ENCODE assay signal across 37 cellular contexts in genomic region chr16:83935858-83936255, GRCh38. TPM values are rescaled to one million over a fixed set of nuclear protein-coding genes. Genes with fewer than 3 reads are reported as not detected.
"Had no signal": no experiment of that assay in that cellular context is flagged by ENCODE, and none has a peak within 500 bp of the region (broad histone marks: within the 10 kb centered on the region; RNA-seq: fewer than 3 reads in every experiment).

No MANE protein-coding gene starts in this region.

- H3K36me3 Mint-ChIP-seq: activated CD4-positive, alpha-beta memory T cell treated with anti-CD3 and anti-CD28 coated beads for 36 hours; activated naive CD4-positive, alpha-beta T cell treated with anti-CD3 and anti-CD28 coated beads, Interleukin-2, amount 50 U/mL, for 72 hours had no signal

- H3K27ac ChIP-seq: adrenal gland, SJSA1, VCaP had no signal

- H3K27ac Mint-ChIP-seq: activated B cell treated with CpG ODN at 0.5 μM for 24 hours; activated CD4-positive, alpha-beta memory T cell treated with anti-CD3 and anti-CD28 coated beads for 36 hours; activated naive CD4-positive, alpha-beta T cell treated with anti-CD3 and anti-CD28 coated beads for 36 hours; activated T-helper 1 cell treated with anti-CD3 and anti-CD28 coated beads, Interleukin-12 subunit alpha, Interleukin-12 subunit beta, Interleukin-2, Interleukin-4 antibody, amounts not matched to agents 30 ng/mL and 10 ng/mL and 1 ng/mL, durations not matched to agents 14 hours and 24 hours and 36 hours; brain had no signal

- H3K9me3 Mint-ChIP-seq: activated B cell treated with CpG ODN at 0.5 μM for 24 hours; activated CD4-positive, alpha-beta memory T cell treated with anti-CD3 and anti-CD28 coated beads for 36 hours; activated naive CD4-positive, alpha-beta T cell treated with anti-CD3 and anti-CD28 coated beads for 36 hours; activated naive CD4-positive, alpha-beta T cell treated with anti-CD3 and anti-CD28 coated beads, Interleukin-2, amount 50 U/mL, for 72 hours; activated T-cell treated with anti-CD3 and anti-CD28 coated beads, Interleukin-2, amount 50 U/mL, for 4 hours; activated T-helper 1 cell treated with anti-CD3 and anti-CD28 coated beads, Interleukin-12 subunit alpha, Interleukin-12 subunit beta, Interleukin-2, Interleukin-4 antibody, amounts not matched to agents 30 ng/mL and 10 ng/mL and 1 ng/mL, durations not matched to agents 14 hours and 24 hours and 36 hours had no signal

- H3K27me3 Mint-ChIP-seq: activated B cell treated with CpG ODN at 0.5 μM for 24 hours; activated CD4-positive, alpha-beta memory T cell treated with anti-CD3 and anti-CD28 coated beads for 36 hours had no signal

- H3K9me3 ChIP-seq: adrenal gland, MG63, SJSA1 had no signal

- H3K4me3 Mint-ChIP-seq: activated B cell treated with CpG ODN at 0.5 μM for 24 hours; activated CD4-positive, alpha-beta memory T cell treated with anti-CD3 and anti-CD28 coated beads for 36 hours; activated naive CD4-positive, alpha-beta T cell treated with anti-CD3 and anti-CD28 coated beads for 36 hours; activated T-cell treated with anti-CD3 and anti-CD28 coated beads, Interleukin-2, amount 50 U/mL, for 4 hours; activated T-helper 1 cell treated with anti-CD3 and anti-CD28 coated beads, Interleukin-12 subunit alpha, Interleukin-12 subunit beta, Interleukin-2, Interleukin-4 antibody, amounts not matched to agents 30 ng/mL and 10 ng/mL and 1 ng/mL, durations not matched to agents 14 hours and 24 hours and 36 hours; brain had no signal

- H3K4me1 ChIP-seq: SJSA1 had no signal

- DNase-seq: activated B cell treated with CpG ODN at 0.5 μM for 24 hours; activated CD4-positive, alpha-beta memory T cell treated with anti-CD3 and anti-CD28 coated beads for 36 hours; activated CD4-positive, alpha-beta T cell treated with anti-CD3 and anti-CD28 coated beads for 4 hours; activated CD4-positive, alpha-beta T cell treated with anti-CD3 and anti-CD28 coated beads, Interleukin-2, amount 50 U/mL, for 1 hour; activated CD4-positive, CD25-positive, alpha-beta regulatory T cell treated with anti-CD3 and anti-CD28 coated beads, Interleukin-2, amount 50 U/mL, for 72 hours; activated CD8-positive, alpha-beta memory T cell treated with anti-CD3 and anti-CD28 coated beads, Interleukin-2, amount 50 U/mL, for 4 hours; activated gamma-delta T cell treated with Interleukin-2 at 50 U/mL for 16 hours; activated naive CD4-positive, alpha-beta T cell treated with anti-CD3 and anti-CD28 coated beads for 36 hours; activated T-cell treated with anti-CD3 and anti-CD28 coated beads for 4 hours; activated T-cell treated with anti-CD3 and anti-CD28 coated beads, Interleukin-2, amount 50 U/mL, for 4 hours; adrenal gland; central memory CD4-positive, alpha-beta T cell; Kasumi-1; KG1; MG63; NCI-H1048; NCI-H1105 treated with DMSO at 0.1 percent for 48 hours; NCI-H1436; NCI-H1694; NCI-H1930; NCI-H2081 treated with DMSO at 0.1 percent for 48 hours; NCI-H226; NCI-H446 treated with DMSO at 0.1 percent for 48 hours; NCI-H524; NCI-H69; PC-3; SHP77 treated with DMSO at 0.1 percent for 48 hours; SW 1271; T-helper 1 cell; T-helper 2 cell; T-helper 9 cell had no signal

- ATAC-seq: activated naive CD4-positive, alpha-beta T cell treated with anti-CD3 and anti-CD28 coated beads, Interleukin-2, amount 50 U/mL, for 72 hours; activated T-cell treated with anti-CD3 and anti-CD28 coated beads, Interleukin-2, amount 50 U/mL, for 4 hours; PC-3 had no signal

- H3K4me3 ChIP-seq: adrenal gland, MG63, SJSA1 had no signal

- H3K27me3 ChIP-seq: adrenal gland, MG63, SJSA1 had no signal

- H3K36me3 ChIP-seq: adrenal gland, MG63, SJSA1 had no signal

RNA-seq across cellular contexts. Expression of gene NECAB2, which starts 32.2 kb away (rescaled TPM):
- total RNA-seq: activated B cell treated with CpG ODN at 0.5 μM for 24 hours; activated CD4-positive, alpha-beta memory T cell treated with anti-CD3 and anti-CD28 coated beads for 36 hours; activated naive CD4-positive, alpha-beta T cell treated with anti-CD3 and anti-CD28 coated beads for 36 hours; activated naive CD4-positive, alpha-beta T cell treated with anti-CD3 and anti-CD28 coated beads, Interleukin-2, amount 50 U/mL, for 72 hours; activated T-cell treated with anti-CD3 and anti-CD28 coated beads, Interleukin-2, amount 50 U/mL, for 4 hours; activated T-helper 1 cell treated with anti-CD3 and anti-CD28 coated beads, Interleukin-12 subunit alpha, Interleukin-12 subunit beta, Interleukin-2, Interleukin-4 antibody, amounts not matched to agents 30 ng/mL and 10 ng/mL and 1 ng/mL, durations not matched to agents 14 hours and 24 hours and 36 hours; bronchial epithelial cell; SJSA1 had no signal
